Comparison of ENCODE assay signal across 1 cellular context in the genomic region with DNA sequence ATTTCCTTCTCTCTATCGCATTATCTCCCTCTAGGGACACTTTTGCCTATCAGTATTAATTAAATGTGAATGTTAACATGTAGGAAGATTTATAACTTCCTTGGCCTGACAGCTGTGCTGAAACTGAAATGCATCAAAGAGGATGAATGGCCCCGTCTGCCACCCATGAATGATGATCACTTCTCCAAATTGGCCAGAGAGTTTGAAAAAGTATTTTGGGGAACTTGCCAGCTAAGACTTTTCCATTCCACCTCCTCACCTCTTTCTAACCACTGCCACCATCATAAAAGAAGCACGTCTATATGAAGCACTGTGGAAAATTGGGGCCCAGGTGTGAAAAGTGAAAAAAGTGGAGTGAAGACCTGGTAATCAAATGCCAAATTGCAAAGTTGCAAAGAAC.
A peak's percentile ranks its signal among the peaks of the same experiment; 100 is the strongest.
TF ChIP-seq lines count a peak whose summit lies in the region.

No MANE protein-coding gene starts in this region.

TF ChIP-seq in GM12878, 131 proteins besides CTCF, POLR2A, EP300 and RAD21 (continued from another document):
- TF ChIP-seq, protein P1, sequence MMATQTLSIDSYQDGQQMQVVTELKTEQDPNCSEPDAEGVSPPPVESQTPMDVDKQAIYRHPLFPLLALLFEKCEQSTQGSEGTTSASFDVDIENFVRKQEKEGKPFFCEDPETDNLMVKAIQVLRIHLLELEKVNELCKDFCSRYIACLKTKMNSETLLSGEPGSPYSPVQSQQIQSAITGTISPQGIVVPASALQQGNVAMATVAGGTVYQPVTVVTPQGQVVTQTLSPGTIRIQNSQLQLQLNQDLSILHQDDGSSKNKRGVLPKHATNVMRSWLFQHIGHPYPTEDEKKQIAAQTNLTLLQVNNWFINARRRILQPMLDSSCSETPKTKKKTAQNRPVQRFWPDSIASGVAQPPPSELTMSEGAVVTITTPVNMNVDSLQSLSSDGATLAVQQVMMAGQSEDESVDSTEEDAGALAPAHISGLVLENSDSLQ (IDR thresholded peaks at IDR 0.05) = 0 out of 2 replicates have a peak, but pooled peaks have one; percentile 35
- TF ChIP-seq IKZF1 (conservative IDR thresholded peaks at IDR 0.05) (peak; percentile 59), MTA2 (IDR thresholded peaks at IDR 0.05; ENCODE audit: low read depth) (peak; percentile 82), DPF2 (IDR thresholded peaks at IDR 0.05) (peak; percentile 45; the same call in 1 of the 2 replicates), SMAD5 (IDR thresholded peaks at IDR 0.05; ENCODE audit: low read depth) (no peak), NBN (IDR thresholded peaks at IDR 0.05) (0 out of 2 replicates have a peak, but pooled peaks have one; percentile 12), ATF7 (IDR thresholded peaks at IDR 0.05; ENCODE audit: low read depth) (0 out of 2 replicates have a peak, but pooled peaks have one; percentile 31), SPI1 (IDR thresholded peaks at IDR 0.05; ENCODE audit: borderline replicate concordance, insufficient read depth, low read depth, low read length) (peak; percentile 40; the same call in 1 of the 2 replicates)
- TF ChIP-seq, protein P2, sequence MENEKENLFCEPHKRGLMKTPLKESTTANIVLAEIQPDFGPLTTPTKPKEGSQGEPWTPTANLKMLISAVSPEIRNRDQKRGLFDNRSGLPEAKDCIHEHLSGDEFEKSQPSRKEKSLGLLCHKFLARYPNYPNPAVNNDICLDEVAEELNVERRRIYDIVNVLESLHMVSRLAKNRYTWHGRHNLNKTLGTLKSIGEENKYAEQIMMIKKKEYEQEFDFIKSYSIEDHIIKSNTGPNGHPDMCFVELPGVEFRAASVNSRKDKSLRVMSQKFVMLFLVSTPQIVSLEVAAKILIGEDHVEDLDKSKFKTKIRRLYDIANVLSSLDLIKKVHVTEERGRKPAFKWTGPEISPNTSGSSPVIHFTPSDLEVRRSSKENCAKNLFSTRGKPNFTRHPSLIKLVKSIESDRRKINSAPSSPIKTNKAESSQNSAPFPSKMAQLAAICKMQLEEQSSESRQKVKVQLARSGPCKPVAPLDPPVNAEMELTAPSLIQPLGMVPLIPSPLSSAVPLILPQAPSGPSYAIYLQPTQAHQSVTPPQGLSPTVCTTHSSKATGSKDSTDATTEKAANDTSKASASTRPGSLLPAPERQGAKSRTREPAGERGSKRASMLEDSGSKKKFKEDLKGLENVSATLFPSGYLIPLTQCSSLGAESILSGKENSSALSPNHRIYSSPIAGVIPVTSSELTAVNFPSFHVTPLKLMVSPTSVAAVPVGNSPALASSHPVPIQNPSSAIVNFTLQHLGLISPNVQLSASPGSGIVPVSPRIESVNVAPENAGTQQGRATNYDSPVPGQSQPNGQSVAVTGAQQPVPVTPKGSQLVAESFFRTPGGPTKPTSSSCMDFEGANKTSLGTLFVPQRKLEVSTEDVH (IDR thresholded peaks at IDR 0.05; ENCODE audit: low read depth, partially characterized antibody) = no peak
- TF ChIP-seq, protein P3, sequence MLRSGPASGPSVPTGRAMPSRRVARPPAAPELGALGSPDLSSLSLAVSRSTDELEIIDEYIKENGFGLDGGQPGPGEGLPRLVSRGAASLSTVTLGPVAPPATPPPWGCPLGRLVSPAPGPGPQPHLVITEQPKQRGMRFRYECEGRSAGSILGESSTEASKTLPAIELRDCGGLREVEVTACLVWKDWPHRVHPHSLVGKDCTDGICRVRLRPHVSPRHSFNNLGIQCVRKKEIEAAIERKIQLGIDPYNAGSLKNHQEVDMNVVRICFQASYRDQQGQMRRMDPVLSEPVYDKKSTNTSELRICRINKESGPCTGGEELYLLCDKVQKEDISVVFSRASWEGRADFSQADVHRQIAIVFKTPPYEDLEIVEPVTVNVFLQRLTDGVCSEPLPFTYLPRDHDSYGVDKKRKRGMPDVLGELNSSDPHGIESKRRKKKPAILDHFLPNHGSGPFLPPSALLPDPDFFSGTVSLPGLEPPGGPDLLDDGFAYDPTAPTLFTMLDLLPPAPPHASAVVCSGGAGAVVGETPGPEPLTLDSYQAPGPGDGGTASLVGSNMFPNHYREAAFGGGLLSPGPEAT (IDR thresholded peaks at IDR 0.05; ENCODE audit: low read depth) = peak; percentile 55; the same call in 1 of the 2 replicates
- TF ChIP-seq, protein P4, sequence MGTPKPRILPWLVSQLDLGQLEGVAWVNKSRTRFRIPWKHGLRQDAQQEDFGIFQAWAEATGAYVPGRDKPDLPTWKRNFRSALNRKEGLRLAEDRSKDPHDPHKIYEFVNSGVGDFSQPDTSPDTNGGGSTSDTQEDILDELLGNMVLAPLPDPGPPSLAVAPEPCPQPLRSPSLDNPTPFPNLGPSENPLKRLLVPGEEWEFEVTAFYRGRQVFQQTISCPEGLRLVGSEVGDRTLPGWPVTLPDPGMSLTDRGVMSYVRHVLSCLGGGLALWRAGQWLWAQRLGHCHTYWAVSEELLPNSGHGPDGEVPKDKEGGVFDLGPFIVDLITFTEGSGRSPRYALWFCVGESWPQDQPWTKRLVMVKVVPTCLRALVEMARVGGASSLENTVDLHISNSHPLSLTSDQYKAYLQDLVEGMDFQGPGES (IDR thresholded peaks at IDR 0.05) = no peak
- TF ChIP-seq, protein P5, sequence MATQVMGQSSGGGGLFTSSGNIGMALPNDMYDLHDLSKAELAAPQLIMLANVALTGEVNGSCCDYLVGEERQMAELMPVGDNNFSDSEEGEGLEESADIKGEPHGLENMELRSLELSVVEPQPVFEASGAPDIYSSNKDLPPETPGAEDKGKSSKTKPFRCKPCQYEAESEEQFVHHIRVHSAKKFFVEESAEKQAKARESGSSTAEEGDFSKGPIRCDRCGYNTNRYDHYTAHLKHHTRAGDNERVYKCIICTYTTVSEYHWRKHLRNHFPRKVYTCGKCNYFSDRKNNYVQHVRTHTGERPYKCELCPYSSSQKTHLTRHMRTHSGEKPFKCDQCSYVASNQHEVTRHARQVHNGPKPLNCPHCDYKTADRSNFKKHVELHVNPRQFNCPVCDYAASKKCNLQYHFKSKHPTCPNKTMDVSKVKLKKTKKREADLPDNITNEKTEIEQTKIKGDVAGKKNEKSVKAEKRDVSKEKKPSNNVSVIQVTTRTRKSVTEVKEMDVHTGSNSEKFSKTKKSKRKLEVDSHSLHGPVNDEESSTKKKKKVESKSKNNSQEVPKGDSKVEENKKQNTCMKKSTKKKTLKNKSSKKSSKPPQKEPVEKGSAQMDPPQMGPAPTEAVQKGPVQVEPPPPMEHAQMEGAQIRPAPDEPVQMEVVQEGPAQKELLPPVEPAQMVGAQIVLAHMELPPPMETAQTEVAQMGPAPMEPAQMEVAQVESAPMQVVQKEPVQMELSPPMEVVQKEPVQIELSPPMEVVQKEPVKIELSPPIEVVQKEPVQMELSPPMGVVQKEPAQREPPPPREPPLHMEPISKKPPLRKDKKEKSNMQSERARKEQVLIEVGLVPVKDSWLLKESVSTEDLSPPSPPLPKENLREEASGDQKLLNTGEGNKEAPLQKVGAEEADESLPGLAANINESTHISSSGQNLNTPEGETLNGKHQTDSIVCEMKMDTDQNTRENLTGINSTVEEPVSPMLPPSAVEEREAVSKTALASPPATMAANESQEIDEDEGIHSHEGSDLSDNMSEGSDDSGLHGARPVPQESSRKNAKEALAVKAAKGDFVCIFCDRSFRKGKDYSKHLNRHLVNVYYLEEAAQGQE (IDR thresholded peaks at IDR 0.05; ENCODE audit: low read depth, low read length) = no peak
- TF ChIP-seq, protein P6, sequence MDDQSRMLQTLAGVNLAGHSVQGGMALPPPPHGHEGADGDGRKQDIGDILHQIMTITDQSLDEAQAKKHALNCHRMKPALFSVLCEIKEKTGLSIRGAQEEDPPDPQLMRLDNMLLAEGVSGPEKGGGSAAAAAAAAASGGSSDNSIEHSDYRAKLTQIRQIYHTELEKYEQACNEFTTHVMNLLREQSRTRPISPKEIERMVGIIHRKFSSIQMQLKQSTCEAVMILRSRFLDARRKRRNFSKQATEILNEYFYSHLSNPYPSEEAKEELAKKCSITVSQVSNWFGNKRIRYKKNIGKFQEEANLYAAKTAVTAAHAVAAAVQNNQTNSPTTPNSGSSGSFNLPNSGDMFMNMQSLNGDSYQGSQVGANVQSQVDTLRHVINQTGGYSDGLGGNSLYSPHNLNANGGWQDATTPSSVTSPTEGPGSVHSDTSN (IDR thresholded peaks at IDR 0.05; ENCODE audit: insufficient replicate concordance, low read depth, low read length) = peak; percentile 35
